Comparison of ENCODE assay signal across 1 cellular context in the genomic region with DNA sequence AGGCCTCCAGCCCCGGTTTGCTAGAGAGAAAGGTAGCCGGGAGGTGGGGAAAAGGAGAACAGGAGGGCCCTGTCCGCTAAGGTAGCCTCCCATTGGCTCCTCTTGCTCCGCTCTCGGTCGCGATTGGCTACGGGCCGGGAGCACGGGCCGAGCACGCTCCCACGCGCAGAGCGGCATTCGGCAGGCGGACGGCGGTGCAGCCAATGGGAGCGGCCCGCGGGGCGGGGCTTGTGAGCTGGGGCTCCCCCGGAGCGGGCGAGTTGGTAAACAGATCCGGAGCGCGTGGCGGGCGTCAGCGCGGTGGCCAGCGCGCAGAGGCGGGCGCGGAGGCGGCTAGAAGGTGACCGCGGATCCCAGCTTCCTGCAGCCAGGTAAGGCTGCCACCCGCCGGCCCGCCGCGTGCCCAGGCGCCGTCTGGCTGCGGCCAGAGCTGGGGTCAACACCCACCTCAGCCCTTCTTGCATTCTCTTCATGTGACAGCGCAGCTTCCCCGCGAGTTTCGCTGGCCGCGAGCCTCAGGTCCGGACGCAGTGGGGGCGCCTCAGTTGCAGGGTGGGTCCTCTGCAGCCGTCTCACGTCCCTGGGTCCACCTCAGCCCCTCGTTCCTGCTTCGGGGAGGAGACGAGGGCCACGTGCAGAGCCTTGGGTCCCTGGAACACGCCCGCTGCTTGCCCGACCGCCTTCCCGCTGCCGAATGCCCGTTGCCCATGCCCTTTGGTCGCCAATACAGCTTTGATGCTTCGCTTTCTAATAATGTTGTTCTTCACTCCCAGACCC.
A peak's percentile ranks its signal among the peaks of the same experiment; 100 is the strongest.
TF ChIP-seq lines count a peak whose summit lies in the region.

COQ8A (plus strand) TSS at position 266 of the 777 bp plus-strand sequence. CDS start 21,092 bp downstream, outside the sequence.

TF ChIP-seq in HepG2, 621 proteins besides CTCF, POLR2A, EP300 and RAD21 (continued from another document and continues in another):
- no peak for TF ChIP-seq RBM22 (optimal IDR thresholded peaks at IDR 0.05; ENCODE audit: low read length)
- TF ChIP-seq ADNP (CRISPR knock-in tag; IDR thresholded peaks at IDR 0.05): no peak
- TF ChIP-seq HCFC1 (IDR thresholded peaks at IDR 0.05; ENCODE audit: low read depth, low read length): no peak; the same call in 1 of the 2 replicates
- TF ChIP-seq PLSCR1 (CRISPR knock-in tag; IDR thresholded peaks at IDR 0.05; ENCODE audit: borderline replicate concordance): no peak
- no peak for TF ChIP-seq ZNF777 (CRISPR knock-in tag; IDR thresholded peaks at IDR 0.05)
- no peak for TF ChIP-seq ATF3 (CRISPR knock-in tag; IDR thresholded peaks at IDR 0.05)
- TF ChIP-seq ATF7 (IDR thresholded peaks at IDR 0.05): no peak
- no peak for TF ChIP-seq ATF7 (CRISPR knock-in tag; IDR thresholded peaks at IDR 0.05)
- peak; percentile 92 for TF ChIP-seq ZNF224 (CRISPR knock-in tag; IDR thresholded peaks at IDR 0.05)
- no peak for TF ChIP-seq POGK (CRISPR knock-in tag; conservative IDR thresholded peaks at IDR 0.05)
- no peak for TF ChIP-seq ZNF576 (CRISPR knock-in tag; IDR thresholded peaks at IDR 0.05)
- TF ChIP-seq NFKB2 (CRISPR knock-in tag; IDR thresholded peaks at IDR 0.05; ENCODE audit: borderline replicate concordance): 0 out of 2 replicates have a peak, but pooled peaks have one; percentile 9
- peak; percentile 76; the same call in 1 of the 2 replicates for TF ChIP-seq ZNF841 (CRISPR knock-in tag; IDR thresholded peaks at IDR 0.05; ENCODE audit: borderline replicate concordance)
- TF ChIP-seq ZNF563 (CRISPR knock-in tag; IDR thresholded peaks at IDR 0.05): peak; percentile 2; the same call in 1 of the 2 replicates
- peak; percentile 7; the same call in 1 of the 2 replicates for TF ChIP-seq TARDBP (CRISPR knock-in tag; IDR thresholded peaks at IDR 0.05)
- TF ChIP-seq RNF2 (conservative IDR thresholded peaks at IDR 0.05; ENCODE audit: low read depth): peak; percentile 72; the same call in 1 of the 2 replicates
- TF ChIP-seq ZNF550 (CRISPR knock-in tag; IDR thresholded peaks at IDR 0.05; ENCODE audit: borderline replicate concordance): no peak
- TF ChIP-seq ATF1 (CRISPR knock-in tag; IDR thresholded peaks at IDR 0.05): no peak
- peak; percentile 43; the same call in 1 of the 2 replicates for TF ChIP-seq MTERF4 (CRISPR knock-in tag; IDR thresholded peaks at IDR 0.05)
- 0 out of 2 replicates have a peak, but pooled peaks have one; percentile 15 for TF ChIP-seq FOXC1 (CRISPR knock-in tag; IDR thresholded peaks at IDR 0.05; ENCODE audit: borderline replicate concordance)
- no peak; the same call in 1 of the 2 replicates for TF ChIP-seq ZNF619 (CRISPR knock-in tag; IDR thresholded peaks at IDR 0.05)
- peak; percentile 41 for TF ChIP-seq ZMAT3 (CRISPR knock-in tag; conservative IDR thresholded peaks at IDR 0.05)
- no peak; the same call in 1 of the 2 replicates for TF ChIP-seq SAFB2 (CRISPR knock-in tag; IDR thresholded peaks at IDR 0.05; ENCODE audit: borderline replicate concordance, low read depth)
- no peak for TF ChIP-seq ZNF138 (CRISPR knock-in tag; IDR thresholded peaks at IDR 0.05; ENCODE audit: low read depth)
- no peak for TF ChIP-seq ZEB1 (IDR thresholded peaks at IDR 0.05; ENCODE audit: insufficient replicate concordance, low read depth)
- no peak for TF ChIP-seq ZNF296 (CRISPR knock-in tag; conservative IDR thresholded peaks at IDR 0.05)
- TF ChIP-seq, protein P1, sequence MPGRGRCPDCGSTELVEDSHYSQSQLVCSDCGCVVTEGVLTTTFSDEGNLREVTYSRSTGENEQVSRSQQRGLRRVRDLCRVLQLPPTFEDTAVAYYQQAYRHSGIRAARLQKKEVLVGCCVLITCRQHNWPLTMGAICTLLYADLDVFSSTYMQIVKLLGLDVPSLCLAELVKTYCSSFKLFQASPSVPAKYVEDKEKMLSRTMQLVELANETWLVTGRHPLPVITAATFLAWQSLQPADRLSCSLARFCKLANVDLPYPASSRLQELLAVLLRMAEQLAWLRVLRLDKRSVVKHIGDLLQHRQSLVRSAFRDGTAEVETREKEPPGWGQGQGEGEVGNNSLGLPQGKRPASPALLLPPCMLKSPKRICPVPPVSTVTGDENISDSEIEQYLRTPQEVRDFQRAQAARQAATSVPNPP (CRISPR knock-in tag; IDR thresholded peaks at IDR 0.05): 0 out of 2 replicates have a peak, but pooled peaks have one; percentile 47
- no peak; the same call in 1 of the 2 replicates for TF ChIP-seq ZKSCAN8 (CRISPR knock-in tag; IDR thresholded peaks at IDR 0.05; ENCODE audit: borderline replicate concordance)
- no peak for TF ChIP-seq ZNF556 (CRISPR knock-in tag; IDR thresholded peaks at IDR 0.05; ENCODE audit: borderline replicate concordance)
- no peak for TF ChIP-seq ZNF883 (CRISPR knock-in tag; IDR thresholded peaks at IDR 0.05; ENCODE audit: not compliant biosample characterization)
- no peak; the same call in 1 of the 2 replicates for TF ChIP-seq BRCA1 (CRISPR knock-in tag; IDR thresholded peaks at IDR 0.05)
- no peak for TF ChIP-seq ZNF720 (CRISPR knock-in tag; IDR thresholded peaks at IDR 0.05)
- 0 out of 2 replicates have a peak, but pooled peaks have one; percentile 18 for TF ChIP-seq ZSCAN29 (CRISPR knock-in tag; conservative IDR thresholded peaks at IDR 0.05)
- TF ChIP-seq TCF12 (IDR thresholded peaks at IDR 0.05): no peak
- TF ChIP-seq TCF12 (CRISPR knock-in tag; IDR thresholded peaks at IDR 0.05): no peak; the same call in 1 of the 2 replicates
- no peak for TF ChIP-seq SRSF9 (IDR thresholded peaks at IDR 0.05; ENCODE audit: borderline replicate concordance, insufficient read depth, low read depth, low read length, poor library complexity, severe bottlenecking)
- TF ChIP-seq RORA (CRISPR knock-in tag; IDR thresholded peaks at IDR 0.05): no peak
- no peak for TF ChIP-seq ZFP36L2 (CRISPR knock-in tag; IDR thresholded peaks at IDR 0.05)
- peak; percentile 94 for TF ChIP-seq MLXIP (CRISPR knock-in tag; IDR thresholded peaks at IDR 0.05; ENCODE audit: borderline replicate concordance)
- TF ChIP-seq MED1 (CRISPR knock-in tag; IDR thresholded peaks at IDR 0.05): peak; percentile 35; the same call in 1 of the 2 replicates
- peak; percentile 97 for TF ChIP-seq SP2 (CRISPR knock-in tag; IDR thresholded peaks at IDR 0.05)
- TF ChIP-seq SNRNP70 (IDR thresholded peaks at IDR 0.05; ENCODE audit: low read depth, low read length): no peak
- no peak; the same call in 1 of the 2 replicates for TF ChIP-seq HIVEP1 (CRISPR knock-in tag; IDR thresholded peaks at IDR 0.05)
- TF ChIP-seq, protein P2, sequence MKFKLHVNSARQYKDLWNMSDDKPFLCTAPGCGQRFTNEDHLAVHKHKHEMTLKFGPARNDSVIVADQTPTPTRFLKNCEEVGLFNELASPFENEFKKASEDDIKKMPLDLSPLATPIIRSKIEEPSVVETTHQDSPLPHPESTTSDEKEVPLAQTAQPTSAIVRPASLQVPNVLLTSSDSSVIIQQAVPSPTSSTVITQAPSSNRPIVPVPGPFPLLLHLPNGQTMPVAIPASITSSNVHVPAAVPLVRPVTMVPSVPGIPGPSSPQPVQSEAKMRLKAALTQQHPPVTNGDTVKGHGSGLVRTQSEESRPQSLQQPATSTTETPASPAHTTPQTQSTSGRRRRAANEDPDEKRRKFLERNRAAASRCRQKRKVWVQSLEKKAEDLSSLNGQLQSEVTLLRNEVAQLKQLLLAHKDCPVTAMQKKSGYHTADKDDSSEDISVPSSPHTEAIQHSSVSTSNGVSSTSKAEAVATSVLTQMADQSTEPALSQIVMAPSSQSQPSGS (CRISPR knock-in tag; IDR thresholded peaks at IDR 0.05): no peak
- TF ChIP-seq FIP1L1 (IDR thresholded peaks at IDR 0.05; ENCODE audit: borderline replicate concordance, insufficient read depth, low read depth, low read length): no peak
- peak; percentile 47; the same call in 1 of the 2 replicates for TF ChIP-seq KLF6 (CRISPR knock-in tag; IDR thresholded peaks at IDR 0.05)
- TF ChIP-seq NR2F1 (CRISPR knock-in tag; IDR thresholded peaks at IDR 0.05): no peak
- peak; percentile 95 for TF ChIP-seq BHLHE40 (IDR thresholded peaks at IDR 0.05; ENCODE audit: low read length)
- no peak for TF ChIP-seq ETV6 (CRISPR knock-in tag; conservative IDR thresholded peaks at IDR 0.05)
- no peak for TF ChIP-seq ZNF546 (CRISPR knock-in tag; conservative IDR thresholded peaks at IDR 0.05)
- TF ChIP-seq HOXA7 (CRISPR knock-in tag; IDR thresholded peaks at IDR 0.05): no peak
- TF ChIP-seq ZSCAN31 (CRISPR knock-in tag; IDR thresholded peaks at IDR 0.05; ENCODE audit: low read depth): 0 out of 2 replicates have a peak, but pooled peaks have one; percentile 49
- TF ChIP-seq MEF2D (CRISPR knock-in tag; IDR thresholded peaks at IDR 0.05): no peak
- TF ChIP-seq, protein P3, sequence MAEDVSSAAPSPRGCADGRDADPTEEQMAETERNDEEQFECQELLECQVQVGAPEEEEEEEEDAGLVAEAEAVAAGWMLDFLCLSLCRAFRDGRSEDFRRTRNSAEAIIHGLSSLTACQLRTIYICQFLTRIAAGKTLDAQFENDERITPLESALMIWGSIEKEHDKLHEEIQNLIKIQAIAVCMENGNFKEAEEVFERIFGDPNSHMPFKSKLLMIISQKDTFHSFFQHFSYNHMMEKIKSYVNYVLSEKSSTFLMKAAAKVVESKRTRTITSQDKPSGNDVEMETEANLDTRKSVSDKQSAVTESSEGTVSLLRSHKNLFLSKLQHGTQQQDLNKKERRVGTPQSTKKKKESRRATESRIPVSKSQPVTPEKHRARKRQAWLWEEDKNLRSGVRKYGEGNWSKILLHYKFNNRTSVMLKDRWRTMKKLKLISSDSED (CRISPR knock-in tag; IDR thresholded peaks at IDR 0.05): no peak
- TF ChIP-seq SOX13 (IDR thresholded peaks at IDR 0.05): no peak
- no peak; a peak in 1 of 4 replicates for TF ChIP-seq SOX13 (CRISPR knock-in tag; conservative IDR thresholded peaks at IDR 0.05 in 1 of 2, IDR thresholded peaks at IDR 0.05 in 1 of 2)
- TF ChIP-seq ZNF737 (CRISPR knock-in tag; IDR thresholded peaks at IDR 0.05; ENCODE audit: borderline replicate concordance): 0 out of 2 replicates have a peak, but pooled peaks have one; percentile 70
